In genomic region chr17:14595656-14596055, GRCh38 we compare ENCODE assay signal across 32 cellular contexts.
"Had no signal": no experiment of that assay in that cellular context is flagged by ENCODE, and none has a peak within 500 bp of the region (broad histone marks: within the 10 kb centered on the region; RNA-seq: fewer than 3 reads in every experiment).

No MANE protein-coding gene starts in this region.

- H3K4me1 ChIP-seq: ascending aorta had no signal

- H3K4me3 ChIP-seq: ascending aorta, cardiac muscle cell had no signal

- FAIRE-seq: bronchial epithelial cell, TTC549 had no signal

- H3K27ac ChIP-seq: ascending aorta, cardiac muscle cell, WERI-Rb-1 had no signal

- ATAC-seq: activated CD4-positive, alpha-beta T cell treated with anti-CD3 and anti-CD28 coated beads for 36 hours; activated CD4-positive, CD25-positive, alpha-beta regulatory T cell treated with anti-CD3 and anti-CD28 coated beads, Interleukin-2, amount 50 U/mL, for 24 hours; activated CD8-positive, alpha-beta memory T cell treated with anti-CD3 and anti-CD28 coated beads, Interleukin-2, amount 10 ng/mL, durations not matched to agents 7 days and 5 days; activated CD8-positive, alpha-beta T cell treated with anti-CD3 and anti-CD28 coated beads, Interleukin-2, amount 10 ng/mL, durations not matched to agents 7 days and 5 days; activated naive CD8-positive, alpha-beta T cell treated with anti-CD3 and anti-CD28 coated beads, Interleukin-2, amount 50 U/mL, for 24 hours; WTC11 had no signal

- H3K36me3 ChIP-seq: ascending aorta, cardiac muscle cell, WERI-Rb-1 had no signal

- H3K9me3 ChIP-seq: ascending aorta had no signal

- DNase-seq: activated CD4-positive, alpha-beta memory T cell treated with anti-CD3 and anti-CD28 coated beads, Interleukin-2, amount 10 ng/mL, durations not matched to agents 7 days and 5 days; activated CD4-positive, alpha-beta T cell treated with anti-CD3 and anti-CD28 coated beads for 1 hour; activated CD4-positive, alpha-beta T cell treated with anti-CD3 and anti-CD28 coated beads for 36 hours; activated CD4-positive, alpha-beta T cell treated with anti-CD3 and anti-CD28 coated beads for 48 hours; activated CD4-positive, alpha-beta T cell treated with anti-CD3 and anti-CD28 coated beads, Interleukin-2, amount 10 ng/mL, durations not matched to agents 7 days and 5 days; activated CD4-positive, alpha-beta T cell treated with anti-CD3 and anti-CD28 coated beads, Interleukin-2, amount 50 U/mL, for 48 hours; activated CD4-positive, CD25-positive, alpha-beta regulatory T cell; activated CD8-positive, alpha-beta memory T cell treated with anti-CD3 and anti-CD28 coated beads for 24 hours; activated CD8-positive, alpha-beta memory T cell treated with anti-CD3 and anti-CD28 coated beads, Interleukin-2, amount 10 ng/mL, durations not matched to agents 7 days and 5 days; activated CD8-positive, alpha-beta memory T cell treated with anti-CD3 and anti-CD28 coated beads, Interleukin-2, amount 50 U/mL, for 48 hours; activated CD8-positive, alpha-beta T cell treated with anti-CD3 and anti-CD28 coated beads, Interleukin-2, amount 10 ng/mL, durations not matched to agents 7 days and 5 days; activated effector memory CD4-positive, alpha-beta T cell treated with Interleukin-2 at 50 U/mL for 16 hours; activated gamma-delta T cell; activated naive CD4-positive, alpha-beta T cell treated with anti-CD3 and anti-CD28 coated beads, Interleukin-2, amount 10 ng/mL, durations not matched to agents 7 days and 5 days; activated naive CD4-positive, alpha-beta T cell treated with Interleukin-2 at 50 U/mL for 16 hours; activated naive CD8-positive, alpha-beta T cell treated with anti-CD3 and anti-CD28 coated beads, Interleukin-2, amount 10 ng/mL, durations not matched to agents 7 days and 5 days; activated naive CD8-positive, alpha-beta T cell treated with anti-CD3 and anti-CD28 coated beads, Interleukin-2, amount 50 U/mL, for 24 hours; activated T-cell treated with anti-CD3 and anti-CD28 coated beads, Interleukin-2, amount 50 U/mL, for 24 hours; activated T-cell treated with anti-CD3 and anti-CD28 coated beads, Interleukin-2, amount 50 U/mL, for 48 hours; amygdala; anterior cingulate cortex; caudate nucleus; cerebellar nuclear complex; T-helper 2 cell; T-helper 9 cell; WERI-Rb-1 had no signal

- H3K27me3 ChIP-seq: ascending aorta, cardiac muscle cell had no signal
